ENCODE assay signal across 18 cellular contexts in genomic region chr3:102400766-102401165, GRCh38. TPM values are rescaled to one million over a fixed set of nuclear protein-coding genes. Genes with fewer than 3 reads are reported as not detected.
DNase-seq lines count a peak whose midpoint lies in the region; ATAC-seq and TF ChIP-seq lines count a peak whose summit lies in the region.
"Had no signal": no experiment of that assay in that cellular context is flagged by ENCODE, and none has a peak within 500 bp of the region (broad histone marks: within the 10 kb centered on the region; RNA-seq: fewer than 3 reads in every experiment).

No MANE protein-coding gene starts in this region.

- no peaks in the 10 kb centered on the region for H3K79me2 ChIP-seq in GM23248 (ENCODE audit: insufficient read depth)
- no peaks in the 10 kb centered on the region for H3K79me2 ChIP-seq in osteoblast (ENCODE audit: insufficient read depth, low read length)
- H3K79me2 ChIP-seq in mesendoderm (ENCODE audit: control insufficient read depth, insufficient read depth, low read length), result no peaks in the 10 kb centered on the region

- no peaks in the 10 kb centered on the region for H3K79me1 ChIP-seq in mesendoderm (ENCODE audit: low read length)

- DNase-seq in GM23248 (peak; percentile 18), Panc1 (ENCODE audit: low read depth, low spot score) (peak; percentile 18), choroid plexus epithelial cell (ENCODE audit: low read depth) (peak; percentile 75), osteoblast (ENCODE audit: insufficient read length, low spot score, missing footprints) (peak; percentile 10), erythroblast (lab: John Stamatoyannopoulos, UW) (no peak), mesendoderm (no peak), DMS153 (lab: John Stamatoyannopoulos, UW) (no peak)
- DNase-seq: activated CD8-positive, alpha-beta T cell treated with anti-CD3 and anti-CD28 coated beads, Interleukin-2, amount 10 ng/mL, durations not matched to agents 7 days and 5 days; activated effector memory CD4-positive, alpha-beta T cell treated with Interleukin-2 at 50 U/mL for 16 hours; gastrocnemius medialis; immature natural killer cell; NCI-H2107; ovary; SHP77 treated with DMSO at 0.1 percent for 48 hours had no signal

- H3F3A ChIP-seq in GM23248 (ENCODE audit: insufficient read depth), result no peaks in the 10 kb centered on the region

- H3K56ac ChIP-seq in mesendoderm (ENCODE audit: low read length), result no peak overlapping the region

- no peak for TF ChIP-seq POLR2A in erythroblast (IDR thresholded peaks at IDR 0.05; ENCODE audit: low read length)

- intact Hi-C loops in Panc1 (cut with micrococcal nuclease; ENCODE audit: unreplicated experiment), result no loop called here

- H3K36me3 ChIP-seq in GM23248 (ENCODE audit: low read depth), result no peaks in the 10 kb centered on the region
- H3K36me3 ChIP-seq in Panc1 (ENCODE audit: control insufficient read depth, insufficient read depth, low read length), result no peaks in the 10 kb centered on the region
- no peaks in the 10 kb centered on the region for H3K36me3 ChIP-seq in osteoblast (ENCODE audit: insufficient read depth, low read length)
- no peaks in the 10 kb centered on the region for H3K36me3 ChIP-seq in mesendoderm (ENCODE audit: control insufficient read depth, insufficient read depth, low read length)
- H3K36me3 ChIP-seq: ascending aorta, BLaER1, gastrocnemius medialis, ovary had no signal

- no peak overlapping the region for H2BK5ac ChIP-seq in mesendoderm (ENCODE audit: low read length)

- no peak overlapping the region for H2BK120ac ChIP-seq in mesendoderm (ENCODE audit: low read depth, low read length)

- H3K4me1 ChIP-seq in GM23248 (ENCODE audit: insufficient read depth) (peaks cover 7% of the 10 kb centered on the region; the same call in 1 of the 2 replicates), Panc1 (ENCODE audit: control insufficient read depth, insufficient read depth, low read length) (no peaks in the 10 kb centered on the region), osteoblast (ENCODE audit: insufficient read depth, low read length) (no peaks in the 10 kb centered on the region), mesendoderm (ENCODE audit: control insufficient read depth, low read depth, low read length) (no peaks in the 10 kb centered on the region)
- H3K4me1 ChIP-seq: ascending aorta, BLaER1, gastrocnemius medialis had no signal

- POLR2A ChIA-PET in Panc1 (lab: Charles Lee), result no interaction called here

- no peak overlapping the region for H4K5ac ChIP-seq in mesendoderm (ENCODE audit: low read length)

- no peak overlapping the region for H3K23ac ChIP-seq in mesendoderm (ENCODE audit: low read length)

- no peaks in the 10 kb centered on the region for H3K9me3 ChIP-seq in GM23248 (ENCODE audit: low read depth)
- H3K9me3 ChIP-seq in Panc1 (ENCODE audit: control insufficient read depth, insufficient read depth, low read depth, low read length), result no peaks in the 10 kb centered on the region
- no peaks in the 10 kb centered on the region for H3K9me3 ChIP-seq in osteoblast (ENCODE audit: low read depth, low read length)
- H3K9me3 ChIP-seq: ascending aorta, BLaER1, gastrocnemius medialis, ovary had no signal

- CTCF ChIA-PET in Panc1 (lab: Charles Lee), result no interaction called here

- H3K9me2 ChIP-seq in GM23248 (ENCODE audit: insufficient read depth), result no peaks in the 10 kb centered on the region

- 29 to 39% methylated on average over 2 of the region's 2 CpGs for WGBS in GM23248 (ENCODE audit: low coverage in 1 of 2, low lambda C conversion rate in 2 of 2, missing lambda C conversion rate in 2 of 2), 2 experiments
- no CpG with 5 or more reads among the region's 2 CpGs for WGBS in mesendoderm (ENCODE audit: extremely low coverage, insufficient coverage, low lambda C conversion rate)

- H4K8ac ChIP-seq in mesendoderm (ENCODE audit: low read depth, low read length), result no peak overlapping the region

- H3K18ac ChIP-seq in mesendoderm (ENCODE audit: low read length), result no peak overlapping the region

- H3K27me3 ChIP-seq in GM23248 (replicated peaks; ENCODE audit: insufficient read depth), result no peaks in the 10 kb centered on the region; the same call in 1 of the 2 replicates
- no peaks in the 10 kb centered on the region for H3K27me3 ChIP-seq in Panc1 (ENCODE audit: control insufficient read depth, insufficient read depth, low read length)
- H3K27me3 ChIP-seq in osteoblast (ENCODE audit: insufficient read depth, low read length), result no peaks in the 10 kb centered on the region
- H3K27me3 ChIP-seq in mesendoderm (ENCODE audit: insufficient read depth, low read length, poor library complexity), result no peaks in the 10 kb centered on the region
- H3K27me3 ChIP-seq: ascending aorta, BLaER1, gastrocnemius medialis, ovary had no signal

- H2AFZ ChIP-seq in GM23248, result no peak overlapping the region
- H2AFZ ChIP-seq in osteoblast (ENCODE audit: low read length), result no peak overlapping the region

- H3K4me2 ChIP-seq in GM23248 (ENCODE audit: unreplicated experiment), result no peak overlapping the region
- H3K4me2 ChIP-seq in osteoblast (ENCODE audit: insufficient read depth, low read length), result no peak overlapping the region
- H3K4me2 ChIP-seq in mesendoderm (ENCODE audit: low read length), result no peak overlapping the region
- H3K4me2 ChIP-seq: BLaER1 had no signal

- H3K27ac ChIP-seq in GM23248, result no peak overlapping the region
- no peak overlapping the region for H3K27ac ChIP-seq in Panc1 (ENCODE audit: low read length)
- H3K27ac ChIP-seq in osteoblast (ENCODE audit: low read depth, low read length), result no peak overlapping the region
- no peak overlapping the region for H3K27ac ChIP-seq in mesendoderm (ENCODE audit: low read depth, low read length)
- H3K27ac ChIP-seq: ascending aorta, BLaER1, gastrocnemius medialis, ovary had no signal

- no TSS peak for BruUV-seq in Panc1 (replicated peaks; lab: Mats Ljungman, UMichigan)

- H3K9ac ChIP-seq in GM23248 (no peak overlapping the region), mesendoderm (ENCODE audit: low read length) (no peak overlapping the region)
- H3K9ac ChIP-seq: BLaER1 had no signal

- no peak overlapping the region for H3K4me3 ChIP-seq in GM23248
- no peak overlapping the region for H3K4me3 ChIP-seq in Panc1 (ENCODE audit: low read depth in 2 of 2, low read length in 2 of 2)
- H3K4me3 ChIP-seq in choroid plexus epithelial cell (ENCODE audit: low read depth, low read length), result no peak overlapping the region
- H3K4me3 ChIP-seq in osteoblast (ENCODE audit: insufficient read depth, low read length), result no peak overlapping the region
- H3K4me3 ChIP-seq in mesendoderm (ENCODE audit: low read length), result no peak overlapping the region
- H3K4me3 ChIP-seq: ascending aorta, BLaER1, gastrocnemius medialis, ovary had no signal

- H3K4ac ChIP-seq in mesendoderm (ENCODE audit: low read depth, low read length), result no peak overlapping the region

- H2AK5ac ChIP-seq in mesendoderm (ENCODE audit: low read length), result no peak overlapping the region

- no peak overlapping the region for H2BK15ac ChIP-seq in mesendoderm (replicated peaks; ENCODE audit: low read depth)

- ATAC-seq in Panc1, result no peak
- ATAC-seq in HG02588 (IDR thresholded peaks at IDR 0.05; ENCODE audit: unreplicated experiment), result no peak
- ATAC-seq: activated CD8-positive, alpha-beta T cell treated with anti-CD3 and anti-CD28 coated beads, Interleukin-2, amount 10 ng/mL, durations not matched to agents 7 days and 5 days; gastrocnemius medialis had no signal

- TF ChIP-seq CTCF in Panc1 (IDR thresholded peaks at IDR 0.05) (no peak), choroid plexus epithelial cell (conservative IDR thresholded peaks at IDR 0.05; ENCODE audit: low read depth, low read length) (no peak), osteoblast (IDR thresholded peaks at IDR 0.05; ENCODE audit: extremely low read depth, low read depth, low read length) (no peak)

- in situ Hi-C loops in GM23248 (cut with MboI) (no loop called here), Panc1 (cut with HindIII; ENCODE audit: low pct_unique_long_range_greater_than_20kb, low sequenced_read_pairs) (no loop called here)

- no peaks in the 10 kb centered on the region for H4K20me1 ChIP-seq in GM23248 (ENCODE audit: insufficient read depth)
- no peaks in the 10 kb centered on the region for H4K20me1 ChIP-seq in osteoblast (ENCODE audit: insufficient read depth, low read length)
- H4K20me1 ChIP-seq: BLaER1 had no signal

RNA-seq across cellular contexts. Expression of gene ZPLD1, which starts 34.0 kb away (rescaled TPM):
- total RNA-seq in GM23248 (2014; rRNA removed; shearing (Covaris generic)), result 0.22 TPM in 1 of 2 replicates, not detected in the other
- 0.09 TPM in 1 of 2 replicates, not detected in the other for polyA plus RNA-seq in GM23248 (2016; fragmentation: Nextera tagmentation; extraction: Ambion mirVana)
- total RNA-seq in Panc1 (2021; ENCODE audit: unreplicated experiment), result not detected
- polyA plus RNA-seq in Panc1 (2012; ENCODE audit: insufficient read length), result not detected
- total RNA-seq in osteoblast, result under 0.01 TPM in 1 of 2 replicates, not detected in the other
- polyA plus RNA-seq in mesendoderm (2013, experiment 1 of 2), result 0.01 TPM
- polyA plus RNA-seq in mesendoderm (2013, experiment 2 of 2), result not detected
- total RNA-seq: activated CD8-positive, alpha-beta T cell treated with anti-CD3 and anti-CD28 coated beads, Interleukin-2, amount 10 ng/mL, durations not matched to agents 7 days and 5 days; ascending aorta; subcutaneous adipose tissue had no signal
- polyA plus RNA-seq: immature natural killer cell had no signal

Comparison
In these comparisons a context has a peak if more than half of its experiments do, and no peak if none do; other contexts are left out.
1. DNase-seq: peak in GM23248 (single experiment), Panc1 (single experiment), choroid plexus epithelial cell (single experiment) and osteoblast (single experiment); none in erythroblast (0 of 2), mesendoderm (single experiment) and DMS153 (single experiment).